In the genomic region with DNA sequence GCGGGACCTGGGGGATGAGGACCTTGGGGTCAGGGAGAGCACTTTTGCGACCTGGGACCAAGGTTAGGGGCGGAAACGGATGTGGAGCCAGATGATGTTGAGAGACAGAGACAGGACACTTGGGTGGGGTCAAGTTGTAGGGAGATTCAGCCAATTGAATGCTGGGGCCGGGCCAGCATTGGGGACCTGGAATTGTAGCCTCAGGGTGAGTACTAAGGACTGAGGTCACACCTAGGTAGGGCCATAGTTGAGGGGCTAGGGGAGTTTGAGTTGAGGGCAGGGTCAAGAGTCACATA, we compare ENCODE assay signal across 1 cellular context.
A peak's percentile ranks its signal among the peaks of the same experiment; 100 is the strongest.
TF ChIP-seq lines count a peak whose summit lies in the region.

No MANE protein-coding gene starts in this region.

TF ChIP-seq in K562, 482 proteins besides CTCF, POLR2A, EP300 and RAD21:
- TF ChIP-seq, protein P1, sequence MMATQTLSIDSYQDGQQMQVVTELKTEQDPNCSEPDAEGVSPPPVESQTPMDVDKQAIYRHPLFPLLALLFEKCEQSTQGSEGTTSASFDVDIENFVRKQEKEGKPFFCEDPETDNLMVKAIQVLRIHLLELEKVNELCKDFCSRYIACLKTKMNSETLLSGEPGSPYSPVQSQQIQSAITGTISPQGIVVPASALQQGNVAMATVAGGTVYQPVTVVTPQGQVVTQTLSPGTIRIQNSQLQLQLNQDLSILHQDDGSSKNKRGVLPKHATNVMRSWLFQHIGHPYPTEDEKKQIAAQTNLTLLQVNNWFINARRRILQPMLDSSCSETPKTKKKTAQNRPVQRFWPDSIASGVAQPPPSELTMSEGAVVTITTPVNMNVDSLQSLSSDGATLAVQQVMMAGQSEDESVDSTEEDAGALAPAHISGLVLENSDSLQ (IDR thresholded peaks at IDR 0.05): peak; percentile 70
- TF ChIP-seq KLF1 (tag; IDR thresholded peaks at IDR 0.05): no peak
- TF ChIP-seq ELF1 (tag; IDR thresholded peaks at IDR 0.05): no peak
- TF ChIP-seq ZNF589 (CRISPR knock-in tag; IDR thresholded peaks at IDR 0.05; ENCODE audit: low read depth): no peak
- no peak for TF ChIP-seq NCOA1 (IDR thresholded peaks at IDR 0.05; ENCODE audit: low read depth)
- TF ChIP-seq L3MBTL2 (IDR thresholded peaks at IDR 0.05): no peak
- TF ChIP-seq, protein P2, sequence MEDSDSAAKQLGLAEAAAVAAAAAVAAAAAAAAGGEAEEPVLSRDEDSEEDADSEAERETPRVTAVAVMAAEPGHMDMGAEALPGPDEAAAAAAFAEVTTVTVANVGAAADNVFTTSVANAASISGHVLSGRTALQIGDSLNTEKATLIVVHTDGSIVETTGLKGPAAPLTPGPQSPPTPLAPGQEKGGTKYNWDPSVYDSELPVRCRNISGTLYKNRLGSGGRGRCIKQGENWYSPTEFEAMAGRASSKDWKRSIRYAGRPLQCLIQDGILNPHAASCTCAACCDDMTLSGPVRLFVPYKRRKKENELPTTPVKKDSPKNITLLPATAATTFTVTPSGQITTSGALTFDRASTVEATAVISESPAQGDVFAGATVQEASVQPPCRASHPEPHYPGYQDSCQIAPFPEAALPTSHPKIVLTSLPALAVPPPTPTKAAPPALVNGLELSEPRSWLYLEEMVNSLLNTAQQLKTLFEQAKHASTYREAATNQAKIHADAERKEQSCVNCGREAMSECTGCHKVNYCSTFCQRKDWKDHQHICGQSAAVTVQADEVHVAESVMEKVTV (CRISPR knock-in tag; IDR thresholded peaks at IDR 0.05): no peak
- peak; percentile 26 for TF ChIP-seq POLR2B (IDR thresholded peaks at IDR 0.05; ENCODE audit: low read depth, partially characterized antibody)
- no peak for TF ChIP-seq NFATC3 (IDR thresholded peaks at IDR 0.05)
- no peak for TF ChIP-seq ZNF584 (CRISPR knock-in tag; IDR thresholded peaks at IDR 0.05; ENCODE audit: low read depth)
- TF ChIP-seq, protein P3, sequence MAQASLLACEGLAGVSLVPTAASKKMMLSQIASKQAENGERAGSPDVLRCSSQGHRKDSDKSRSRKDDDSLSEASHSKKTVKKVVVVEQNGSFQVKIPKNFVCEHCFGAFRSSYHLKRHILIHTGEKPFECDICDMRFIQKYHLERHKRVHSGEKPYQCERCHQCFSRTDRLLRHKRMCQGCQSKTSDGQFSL (CRISPR knock-in tag; IDR thresholded peaks at IDR 0.05): peak; percentile 30; the same call in 1 of the 2 replicates
- TF ChIP-seq, protein P3 (tag; IDR thresholded peaks at IDR 0.05): no peak
- 0 out of 2 replicates have a peak, but pooled peaks have one; percentile 29 for TF ChIP-seq GABPB1 (CRISPR knock-in tag; IDR thresholded peaks at IDR 0.05)
- TF ChIP-seq TBL1XR1 (IDR thresholded peaks at IDR 0.05; ENCODE audit: low read length in 2 of 2): no peak
- no peak for TF ChIP-seq BRF1 (IDR thresholded peaks at IDR 0.05; ENCODE audit: borderline replicate concordance, extremely low read depth, insufficient read length)
- peak; percentile 66 for TF ChIP-seq NR2C1 (IDR thresholded peaks at IDR 0.05)
- 0 out of 2 replicates have a peak, but pooled peaks have one; percentile 31 for TF ChIP-seq NR2C1 (tag; IDR thresholded peaks at IDR 0.05)
- TF ChIP-seq JUN (IDR thresholded peaks at IDR 0.05; ENCODE audit: borderline replicate concordance, low read depth, low read length): no peak
- no peak for TF ChIP-seq JUN (CRISPR knock-in tag; IDR thresholded peaks at IDR 0.05; ENCODE audit: borderline replicate concordance)
- peak; percentile 50 for TF ChIP-seq GABPA (tag; conservative IDR thresholded peaks at IDR 0.05; ENCODE audit: low read depth)
- TF ChIP-seq, protein P4, sequence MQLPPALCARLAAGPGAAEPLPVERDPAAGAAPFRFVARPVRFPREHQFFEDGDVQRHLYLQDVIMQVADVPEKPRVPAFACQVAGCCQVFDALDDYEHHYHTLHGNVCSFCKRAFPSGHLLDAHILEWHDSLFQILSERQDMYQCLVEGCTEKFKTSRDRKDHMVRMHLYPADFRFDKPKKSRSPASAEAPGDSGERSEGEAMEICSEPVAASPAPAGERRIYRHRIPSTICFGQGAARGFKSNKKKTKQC (CRISPR knock-in tag; IDR thresholded peaks at IDR 0.05): 0 out of 2 replicates have a peak, but pooled peaks have one; percentile 15
- TF ChIP-seq ETV1 (tag; conservative IDR thresholded peaks at IDR 0.05; ENCODE audit: low read depth): 0 out of 2 replicates have a peak, but pooled peaks have one; percentile 27
- TF ChIP-seq ZEB2 (IDR thresholded peaks at IDR 0.05): peak; percentile 34; the same call in 1 of the 2 replicates
- TF ChIP-seq, protein P5, sequence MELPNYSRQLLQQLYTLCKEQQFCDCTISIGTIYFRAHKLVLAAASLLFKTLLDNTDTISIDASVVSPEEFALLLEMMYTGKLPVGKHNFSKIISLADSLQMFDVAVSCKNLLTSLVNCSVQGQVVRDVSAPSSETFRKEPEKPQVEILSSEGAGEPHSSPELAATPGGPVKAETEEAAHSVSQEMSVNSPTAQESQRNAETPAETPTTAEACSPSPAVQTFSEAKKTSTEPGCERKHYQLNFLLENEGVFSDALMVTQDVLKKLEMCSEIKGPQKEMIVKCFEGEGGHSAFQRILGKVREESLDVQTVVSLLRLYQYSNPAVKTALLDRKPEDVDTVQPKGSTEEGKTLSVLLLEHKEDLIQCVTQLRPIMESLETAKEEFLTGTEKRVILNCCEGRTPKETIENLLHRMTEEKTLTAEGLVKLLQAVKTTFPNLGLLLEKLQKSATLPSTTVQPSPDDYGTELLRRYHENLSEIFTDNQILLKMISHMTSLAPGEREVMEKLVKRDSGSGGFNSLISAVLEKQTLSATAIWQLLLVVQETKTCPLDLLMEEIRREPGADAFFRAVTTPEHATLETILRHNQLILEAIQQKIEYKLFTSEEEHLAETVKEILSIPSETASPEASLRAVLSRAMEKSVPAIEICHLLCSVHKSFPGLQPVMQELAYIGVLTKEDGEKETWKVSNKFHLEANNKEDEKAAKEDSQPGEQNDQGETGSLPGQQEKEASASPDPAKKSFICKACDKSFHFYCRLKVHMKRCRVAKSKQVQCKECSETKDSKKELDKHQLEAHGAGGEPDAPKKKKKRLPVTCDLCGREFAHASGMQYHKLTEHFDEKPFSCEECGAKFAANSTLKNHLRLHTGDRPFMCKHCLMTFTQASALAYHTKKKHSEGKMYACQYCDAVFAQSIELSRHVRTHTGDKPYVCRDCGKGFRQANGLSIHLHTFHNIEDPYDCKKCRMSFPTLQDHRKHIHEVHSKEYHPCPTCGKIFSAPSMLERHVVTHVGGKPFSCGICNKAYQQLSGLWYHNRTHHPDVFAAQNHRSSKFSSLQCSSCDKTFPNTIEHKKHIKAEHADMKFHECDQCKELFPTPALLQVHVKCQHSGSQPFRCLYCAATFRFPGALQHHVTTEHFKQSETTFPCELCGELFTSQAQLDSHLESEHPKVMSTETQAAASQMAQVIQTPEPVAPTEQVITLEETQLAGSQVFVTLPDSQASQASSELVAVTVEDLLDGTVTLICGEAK (IDR thresholded peaks at IDR 0.05): peak; percentile 73
- TF ChIP-seq, protein P5 (CRISPR knock-in tag; IDR thresholded peaks at IDR 0.05): no peak
- peak; percentile 46; the same call in 1 of the 2 replicates for TF ChIP-seq ZBTB7A (IDR thresholded peaks at IDR 0.05; ENCODE audit: borderline replicate concordance, control insufficient read depth, low read depth, low read length)
- TF ChIP-seq ESRRA (IDR thresholded peaks at IDR 0.05; ENCODE audit: borderline replicate concordance, low read depth): 0 out of 2 replicates have a peak, but pooled peaks have one; percentile 31
- TF ChIP-seq KDM1A (IDR thresholded peaks at IDR 0.05): peak in 1 of 2 experiments; percentile 26; a peak in 2 of 4 replicates
- TF ChIP-seq EP400 (IDR thresholded peaks at IDR 0.05): peak; percentile 28; the same call in 1 of the 2 replicates
TF ChIP-seq in K562: peak in this region for 14.
